ENCODE assay signal across 8 cellular contexts in genomic region chr2:20447437-20448245, GRCh38.
DNase-seq lines count a peak whose midpoint lies in the region; ATAC-seq and TF ChIP-seq lines count a peak whose summit lies in the region.

No MANE protein-coding gene starts in this region.

- peak overlapping the region; percentile 95 for H3K27ac ChIP-seq in HEK293 (ENCODE audit: extremely low read depth, low read depth, low read length)

- H3K27me3 ChIP-seq in iPS-15b (ENCODE audit: control insufficient read depth, insufficient read depth, low read length) = peaks cover 58% of the 10 kb centered on the region

- H3K4me1 ChIP-seq in HEK293 (ENCODE audit: control insufficient read depth, insufficient read depth, low read length) (peaks cover 9% of the 10 kb centered on the region), iPS-15b (ENCODE audit: control insufficient read depth, insufficient read depth, low read length) (peaks cover 25% of the 10 kb centered on the region)

- ATAC-seq in GM18909 (IDR thresholded peaks at IDR 0.05; ENCODE audit: poor library complexity, unreplicated experiment) = no peak

- POLR2A ChIA-PET in HEK293 (lab: Yijun Ruan, JAX) = interaction anchor here (0.6 to 7.6 kb wide), 73 partner anchors 7 to 396 kb away, joined by 3 to 150 read pairs (median 6); partner anchors contain the start of genes GDF7, HS1BP3, LAPTM4A and LDAH

- H3K36me3 ChIP-seq in HEK293 (ENCODE audit: control insufficient read depth in 2 of 2, insufficient read depth in 1 of 2, low read length in 2 of 2) = peaks cover 0 to 11% of the 10 kb centered on the region in 2 experiments; a peak in 1 of 3 replicates
- no peaks in the 10 kb centered on the region for H3K36me3 ChIP-seq in iPS-15b (ENCODE audit: control insufficient read depth, insufficient read depth, low read length)

- H3K4me3 ChIP-seq in HEK293 (ENCODE audit: low read depth, low read length) (peak overlapping the region; percentile 90), iPS-15b (ENCODE audit: low read depth, low read length) (peak overlapping the region; percentile 88), skeletal muscle cell (ENCODE audit: low read depth, low read length) (peak overlapping the region; percentile 92)

- CTCF ChIA-PET in HEK293 (lab: Yijun Ruan, JAX) = interaction anchor here (0.5 to 7.6 kb wide), 14 partner anchors 9 to 204 kb away, joined by 3 to 85 read pairs (median 4); no protein-coding TSS in a partner anchor

- H3K9ac ChIP-seq in iPS-15b (ENCODE audit: low read depth, low read length) = peak overlapping the region; percentile 71

- TF ChIP-seq CTCF in HEK293 (tag by site-specific recombination; IDR thresholded peaks at IDR 0.05) = no peak; the same call in 1 of the 2 replicates

- peak; percentile 39 to 67 for DNase-seq in NCI-H2081 (lab: John Stamatoyannopoulos, UW)
- DNase-seq in NCI-H2081 treated with DMSO at 0.1 percent for 48 hours (lab: John Stamatoyannopoulos, UW) = no peak
- peak; percentile 59 for DNase-seq in NCI-H69 (lab: John Stamatoyannopoulos, UW)
- peak; percentile 76 for DNase-seq in astrocyte of the hippocampus (ENCODE audit: low read depth, low spot score)
- no peak for DNase-seq in skeletal muscle cell (ENCODE audit: low read depth)

- H3K9me3 ChIP-seq in HEK293 (ENCODE audit: control insufficient read depth, insufficient read depth, low read depth, low read length) (no peaks in the 10 kb centered on the region), iPS-15b (ENCODE audit: control insufficient read depth, insufficient read depth, low read length) (no peaks in the 10 kb centered on the region)

TF ChIP-seq in HEK293, 187 proteins besides CTCF, POLR2A, EP300 and RAD21 (continues in another document):
- TF ChIP-seq ZNF202 (tag by site-specific recombination; IDR thresholded peaks at IDR 0.05; ENCODE audit: borderline replicate concordance) (no peak), ZNF785 (tag by site-specific recombination; IDR thresholded peaks at IDR 0.05) (no peak), ZNF335 (tag by site-specific recombination; conservative IDR thresholded peaks at IDR 0.05) (peak; percentile 23), ZNF76 (tag by site-specific recombination; IDR thresholded peaks at IDR 0.05; ENCODE audit: borderline replicate concordance, low read depth) (no peak), ZFP37 (tag by site-specific recombination; IDR thresholded peaks at IDR 0.05) (peak; percentile 68; the same call in 1 of the 2 replicates), ZNF155 (tag by site-specific recombination; IDR thresholded peaks at IDR 0.05) (no peak), SALL2 (tag by site-specific recombination; IDR thresholded peaks at IDR 0.05; ENCODE audit: borderline replicate concordance) (no peak), ZFP41 (tag by site-specific recombination; IDR thresholded peaks at IDR 0.05; ENCODE audit: borderline replicate concordance) (no peak), ZNF501 (tag by site-specific recombination; IDR thresholded peaks at IDR 0.05) (peak; percentile 66; the same call in 1 of the 2 replicates), ZNF777 (tag by site-specific recombination; IDR thresholded peaks at IDR 0.05; ENCODE audit: borderline replicate concordance) (no peak), BCL11B (tag by site-specific recombination; IDR thresholded peaks at IDR 0.05; ENCODE audit: low read depth) (peak; percentile 12; the same call in 1 of the 2 replicates), ZNF529 (tag by site-specific recombination; IDR thresholded peaks at IDR 0.05; ENCODE audit: insufficient replicate concordance) (no peak), GLIS2 (tag by site-specific recombination; IDR thresholded peaks at IDR 0.05) (peak; percentile 32; the same call in 1 of the 2 replicates), ZNF223 (tag by site-specific recombination; IDR thresholded peaks at IDR 0.05) (no peak), ZFHX2 (tag by site-specific recombination; conservative IDR thresholded peaks at IDR 0.05) (0 out of 2 replicates have a peak, but pooled peaks have one; percentile 41), ZNF555 (tag by site-specific recombination; conservative IDR thresholded peaks at IDR 0.05) (no peak), ZFP69B (tag by site-specific recombination; IDR thresholded peaks at IDR 0.05) (no peak), ZNF670 (tag by site-specific recombination; IDR thresholded peaks at IDR 0.05; ENCODE audit: low read depth) (no peak), ZNF146 (tag by site-specific recombination; IDR thresholded peaks at IDR 0.05) (no peak), ZBTB1 (tag by site-specific recombination; IDR thresholded peaks at IDR 0.05) (no peak), TRIM28 (IDR thresholded peaks at IDR 0.05; ENCODE audit: borderline replicate concordance, low read length) (peak; percentile 54; the same call in 1 of the 2 replicates)
- TF ChIP-seq, protein P1, sequence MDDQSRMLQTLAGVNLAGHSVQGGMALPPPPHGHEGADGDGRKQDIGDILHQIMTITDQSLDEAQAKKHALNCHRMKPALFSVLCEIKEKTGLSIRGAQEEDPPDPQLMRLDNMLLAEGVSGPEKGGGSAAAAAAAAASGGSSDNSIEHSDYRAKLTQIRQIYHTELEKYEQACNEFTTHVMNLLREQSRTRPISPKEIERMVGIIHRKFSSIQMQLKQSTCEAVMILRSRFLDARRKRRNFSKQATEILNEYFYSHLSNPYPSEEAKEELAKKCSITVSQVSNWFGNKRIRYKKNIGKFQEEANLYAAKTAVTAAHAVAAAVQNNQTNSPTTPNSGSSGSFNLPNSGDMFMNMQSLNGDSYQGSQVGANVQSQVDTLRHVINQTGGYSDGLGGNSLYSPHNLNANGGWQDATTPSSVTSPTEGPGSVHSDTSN (CRISPR knock-in tag; IDR thresholded peaks at IDR 0.05) = 0 out of 2 replicates have a peak, but pooled peaks have one; percentile 37
- TF ChIP-seq, protein P2, sequence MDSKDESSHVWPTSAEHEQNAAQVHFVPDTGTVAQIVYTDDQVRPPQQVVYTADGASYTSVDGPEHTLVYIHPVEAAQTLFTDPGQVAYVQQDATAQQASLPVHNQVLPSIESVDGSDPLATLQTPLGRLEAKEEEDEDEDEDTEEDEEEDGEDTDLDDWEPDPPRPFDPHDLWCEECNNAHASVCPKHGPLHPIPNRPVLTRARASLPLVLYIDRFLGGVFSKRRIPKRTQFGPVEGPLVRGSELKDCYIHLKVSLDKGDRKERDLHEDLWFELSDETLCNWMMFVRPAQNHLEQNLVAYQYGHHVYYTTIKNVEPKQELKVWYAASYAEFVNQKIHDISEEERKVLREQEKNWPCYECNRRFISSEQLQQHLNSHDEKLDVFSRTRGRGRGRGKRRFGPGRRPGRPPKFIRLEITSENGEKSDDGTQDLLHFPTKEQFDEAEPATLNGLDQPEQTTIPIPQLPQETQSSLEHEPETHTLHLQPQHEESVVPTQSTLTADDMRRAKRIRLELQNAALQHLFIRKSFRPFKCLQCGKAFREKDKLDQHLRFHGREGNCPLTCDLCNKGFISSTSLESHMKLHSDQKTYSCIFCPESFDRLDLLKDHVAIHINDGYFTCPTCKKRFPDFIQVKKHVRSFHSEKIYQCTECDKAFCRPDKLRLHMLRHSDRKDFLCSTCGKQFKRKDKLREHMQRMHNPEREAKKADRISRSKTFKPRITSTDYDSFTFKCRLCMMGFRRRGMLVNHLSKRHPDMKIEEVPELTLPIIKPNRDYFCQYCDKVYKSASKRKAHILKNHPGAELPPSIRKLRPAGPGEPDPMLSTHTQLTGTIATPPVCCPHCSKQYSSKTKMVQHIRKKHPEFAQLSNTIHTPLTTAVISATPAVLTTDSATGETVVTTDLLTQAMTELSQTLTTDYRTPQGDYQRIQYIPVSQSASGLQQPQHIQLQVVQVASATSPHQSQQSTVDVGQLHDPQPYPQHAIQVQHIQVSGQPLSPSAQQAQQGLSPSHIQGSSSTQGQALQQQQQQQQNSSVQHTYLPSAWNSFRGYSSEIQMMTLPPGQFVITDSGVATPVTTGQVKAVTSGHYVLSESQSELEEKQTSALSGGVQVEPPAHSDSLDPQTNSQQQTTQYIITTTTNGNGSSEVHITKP (tag by site-specific recombination; IDR thresholded peaks at IDR 0.05) = no peak
- TF ChIP-seq, protein P3, sequence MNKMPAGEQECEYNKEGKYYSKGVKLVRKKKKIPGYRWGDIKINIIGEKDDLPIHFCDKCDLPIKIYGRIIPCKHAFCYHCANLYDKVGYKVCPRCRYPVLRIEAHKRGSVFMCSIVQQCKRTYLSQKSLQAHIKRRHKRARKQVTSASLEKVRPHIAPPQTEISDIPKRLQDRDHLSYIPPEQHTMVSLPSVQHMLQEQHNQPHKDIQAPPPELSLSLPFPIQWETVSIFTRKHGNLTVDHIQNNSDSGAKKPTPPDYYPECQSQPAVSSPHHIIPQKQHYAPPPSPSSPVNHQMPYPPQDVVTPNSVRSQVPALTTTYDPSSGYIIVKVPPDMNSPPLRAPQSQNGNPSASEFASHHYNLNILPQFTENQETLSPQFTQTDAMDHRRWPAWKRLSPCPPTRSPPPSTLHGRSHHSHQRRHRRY (tag by site-specific recombination; IDR thresholded peaks at IDR 0.05) = peak; percentile 93
- TF ChIP-seq, protein P4, sequence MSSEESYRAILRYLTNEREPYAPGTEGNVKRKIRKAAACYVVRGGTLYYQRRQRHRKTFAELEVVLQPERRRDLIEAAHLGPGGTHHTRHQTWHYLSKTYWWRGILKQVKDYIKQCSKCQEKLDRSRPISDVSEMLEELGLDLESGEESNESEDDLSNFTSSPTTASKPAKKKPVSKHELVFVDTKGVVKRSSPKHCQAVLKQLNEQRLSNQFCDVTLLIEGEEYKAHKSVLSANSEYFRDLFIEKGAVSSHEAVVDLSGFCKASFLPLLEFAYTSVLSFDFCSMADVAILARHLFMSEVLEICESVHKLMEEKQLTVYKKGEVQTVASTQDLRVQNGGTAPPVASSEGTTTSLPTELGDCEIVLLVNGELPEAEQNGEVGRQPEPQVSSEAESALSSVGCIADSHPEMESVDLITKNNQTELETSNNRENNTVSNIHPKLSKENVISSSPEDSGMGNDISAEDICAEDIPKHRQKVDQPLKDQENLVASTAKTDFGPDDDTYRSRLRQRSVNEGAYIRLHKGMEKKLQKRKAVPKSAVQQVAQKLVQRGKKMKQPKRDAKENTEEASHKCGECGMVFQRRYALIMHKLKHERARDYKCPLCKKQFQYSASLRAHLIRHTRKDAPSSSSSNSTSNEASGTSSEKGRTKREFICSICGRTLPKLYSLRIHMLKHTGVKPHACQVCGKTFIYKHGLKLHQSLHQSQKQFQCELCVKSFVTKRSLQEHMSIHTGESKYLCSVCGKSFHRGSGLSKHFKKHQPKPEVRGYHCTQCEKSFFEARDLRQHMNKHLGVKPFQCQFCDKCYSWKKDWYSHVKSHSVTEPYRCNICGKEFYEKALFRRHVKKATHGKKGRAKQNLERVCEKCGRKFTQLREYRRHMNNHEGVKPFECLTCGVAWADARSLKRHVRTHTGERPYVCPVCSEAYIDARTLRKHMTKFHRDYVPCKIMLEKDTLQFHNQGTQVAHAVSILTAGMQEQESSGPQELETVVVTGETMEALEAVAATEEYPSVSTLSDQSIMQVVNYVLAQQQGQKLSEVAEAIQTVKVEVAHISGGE (tag by site-specific recombination; conservative IDR thresholded peaks at IDR 0.05; ENCODE audit: low read depth) = no peak

Comparison
In these comparisons a context has a peak if more than half of its experiments do, and no peak if none do; other contexts are left out.
1. DNase-seq: peak in NCI-H2081 (2 of 2), NCI-H69 (single experiment) and astrocyte of the hippocampus (single experiment); none in NCI-H2081 treated with DMSO at 0.1 percent for 48 hours (single experiment) and skeletal muscle cell (single experiment).
2. Peak in every context shown above with its lines, with median percentiles within 50 percentile points of each other: H3K4me3 ChIP-seq.